Comparison of ENCODE assay signal across 8 cellular contexts in genomic region chr4:123399638-123400358, GRCh38. TPM values are rescaled to one million over a fixed set of nuclear protein-coding genes. Genes with fewer than 3 reads are reported as not detected.
DNase-seq lines count a peak whose midpoint lies in the region; ATAC-seq and TF ChIP-seq lines count a peak whose summit lies in the region.

No MANE protein-coding gene starts in this region.

- no peaks in the 10 kb centered on the region for H3K27me3 ChIP-seq in upper lobe of right lung

- DNase-seq in stimulated activated naive CD8-positive, alpha-beta T cell treated with anti-CD3 and anti-CD28 coated beads, Interleukin-15, Interleukin-2, amounts not matched to agents 100 U/mL and 50 U/mL, for 24 hours = no peak
- DNase-seq in medulla oblongata (ENCODE audit: extremely low spot score) = peak; percentile 53
- no peak for DNase-seq in upper lobe of right lung
- no peak for DNase-seq in foreskin melanocyte
- no peak for DNase-seq in NCI-H446 (lab: John Stamatoyannopoulos, UW)
- no peak for DNase-seq in OCI-M2 (lab: John Stamatoyannopoulos, UW; ENCODE audit: unreplicated experiment)

- H3K4me1 ChIP-seq in upper lobe of right lung = peaks cover under 1% of the 10 kb centered on the region

- peak overlapping the region; percentile 98 for H3K27ac Mint-ChIP-seq in stimulated activated naive CD8-positive, alpha-beta T cell treated with anti-CD3 and anti-CD28 coated beads, Interleukin-15, Interleukin-2, amounts not matched to agents 100 ng/mL and 50 ng/mL, for 24 hours
- H3K27ac Mint-ChIP-seq in brain = peak overlapping the region; percentile 87 to 100 (median 97)

- H3K9me3 ChIP-seq in upper lobe of right lung = no peaks in the 10 kb centered on the region

- TF ChIP-seq CTCF in brain (conservative IDR thresholded peaks at IDR 0.05) = no peak
- TF ChIP-seq CTCF in upper lobe of right lung (IDR thresholded peaks at IDR 0.05) = no peak

- H3K36me3 Mint-ChIP-seq in stimulated activated naive CD8-positive, alpha-beta T cell treated with anti-CD3 and anti-CD28 coated beads, Interleukin-15, Interleukin-2, amounts not matched to agents 100 ng/mL and 50 ng/mL, for 24 hours (ENCODE audit: low read depth) = peaks cover 66% of the 10 kb centered on the region
- peaks cover 51% of the 10 kb centered on the region for H3K36me3 Mint-ChIP-seq in brain

- H3K4me1 Mint-ChIP-seq in stimulated activated naive CD8-positive, alpha-beta T cell treated with anti-CD3 and anti-CD28 coated beads, Interleukin-15, Interleukin-2, amounts not matched to agents 100 ng/mL and 50 ng/mL, for 24 hours (ENCODE audit: low read depth) = peaks cover 54% of the 10 kb centered on the region
- H3K4me1 Mint-ChIP-seq in brain = peaks cover 51% of the 10 kb centered on the region

- peak overlapping the region; percentile 73 for H3K4me3 ChIP-seq in upper lobe of right lung

- peak overlapping the region; percentile 94 for H3K27ac ChIP-seq in upper lobe of right lung

- no peak for ATAC-seq in stimulated activated naive CD8-positive, alpha-beta T cell treated with anti-CD3 and anti-CD28 coated beads, Interleukin-15, Interleukin-2, amounts not matched to agents 100 U/mL and 50 U/mL, for 24 hours
- ATAC-seq in upper lobe of right lung = no peak

- peak overlapping the region; percentile 97 for H3K4me3 Mint-ChIP-seq in stimulated activated naive CD8-positive, alpha-beta T cell treated with anti-CD3 and anti-CD28 coated beads, Interleukin-15, Interleukin-2, amounts not matched to agents 100 ng/mL and 50 ng/mL, for 24 hours
- peak overlapping the region; percentile 86 to 96 (median 91) for H3K4me3 Mint-ChIP-seq in brain

- intact Hi-C loops in upper lobe of right lung (cut with DNase I) = loop anchor here (10.0 kb wide), 1 partner anchor 715 kb away; no protein-coding TSS in a partner anchor

- peaks cover 30% of the 10 kb centered on the region for H3K36me3 ChIP-seq in upper lobe of right lung

- H3K9me3 Mint-ChIP-seq in stimulated activated naive CD8-positive, alpha-beta T cell treated with anti-CD3 and anti-CD28 coated beads, Interleukin-15, Interleukin-2, amounts not matched to agents 100 ng/mL and 50 ng/mL, for 24 hours = no peaks in the 10 kb centered on the region
- H3K9me3 Mint-ChIP-seq in brain = peaks cover 0 to 3% (median 0%) of the 10 kb centered on the region in 5 experiments

- H3K27me3 Mint-ChIP-seq in stimulated activated naive CD8-positive, alpha-beta T cell treated with anti-CD3 and anti-CD28 coated beads, Interleukin-15, Interleukin-2, amounts not matched to agents 100 ng/mL and 50 ng/mL, for 24 hours = no peaks in the 10 kb centered on the region
- peaks cover 37% of the 10 kb centered on the region for H3K27me3 Mint-ChIP-seq in brain

RNA-seq across cellular contexts. Expression of gene SPRY1, which starts 3.2 kb away (rescaled TPM):
- polyA plus RNA-seq in brain (ENCODE audit: insufficient read depth, low read depth, low replicate concordance) = 19.7 TPM
- total RNA-seq in upper lobe of right lung = 134 TPM
